In the genomic region with DNA sequence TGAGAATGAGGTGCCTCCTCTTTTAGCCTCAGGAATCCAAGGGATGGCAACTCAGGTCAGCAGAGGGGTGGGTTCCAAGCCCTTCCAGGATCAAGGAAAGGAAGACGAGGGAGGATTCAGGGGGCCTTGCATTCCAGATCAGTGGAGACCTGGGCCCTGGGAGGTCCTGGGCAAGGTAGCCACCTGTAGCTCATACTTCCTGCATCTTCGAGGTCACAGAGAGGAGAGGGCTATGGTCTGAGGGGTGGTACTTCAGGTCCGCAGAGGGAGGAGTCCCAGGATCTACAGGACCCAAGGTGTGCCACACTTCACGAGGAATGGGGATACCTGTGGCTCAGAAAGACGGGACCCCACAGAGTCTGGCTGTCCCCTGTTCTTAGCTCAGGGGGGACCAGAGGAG, we compare ENCODE assay signal across 4 cellular contexts. TPM values are rescaled to one million over a fixed set of nuclear protein-coding genes. Genes with fewer than 3 reads are reported as not detected.
"Had no signal": no experiment of that assay in that cellular context is flagged by ENCODE, and none has a peak within 500 bp of the region (broad histone marks: within the 10 kb centered on the region; RNA-seq: fewer than 3 reads in every experiment).

No MANE protein-coding gene starts in this region.

- H3K4me3 ChIP-seq: GM12878 had no signal

- ATAC-seq: GM12878 had no signal

- DNase-seq: GDM1, GF-D8 had no signal

RNA-seq across cellular contexts. Expression of a gene that starts 9.2 kb away (rescaled TPM):
- total RNA-seq: G401, GM12878 had no signal

RNA-seq across cellular contexts. Expression of a gene that starts 52.6 kb away (rescaled TPM):
- total RNA-seq: G401 had no signal
